Comparison of ENCODE assay signal across 11 cellular contexts in genomic region chr20:35318502-35319157, GRCh38. TPM values are rescaled to one million over a fixed set of nuclear protein-coding genes. Genes with fewer than 3 reads are reported as not detected.
DNase-seq lines count a peak whose midpoint lies in the region; ATAC-seq, FAIRE-seq and TF ChIP-seq lines count a peak whose summit lies in the region.
"Had no signal": no experiment of that assay in that cellular context is flagged by ENCODE, and none has a peak within 500 bp of the region (broad histone marks: within the 10 kb centered on the region; RNA-seq: fewer than 3 reads in every experiment).

No MANE protein-coding gene starts in this region.

- no peaks in the 10 kb centered on the region for H3K9me3 ChIP-seq in breast epithelium
- H3K9me3 ChIP-seq in mesodermal cell (ENCODE audit: control insufficient read depth, low read length) = no peaks in the 10 kb centered on the region

- peak overlapping the region; percentile 65 to 76 for H3K27ac ChIP-seq in breast epithelium
- H3K27ac ChIP-seq in mesodermal cell (ENCODE audit: low read depth, low read length, severe bottlenecking) = peak overlapping the region; percentile 13
- H3K27ac ChIP-seq: WERI-Rb-1 had no signal

- H3K27me3 ChIP-seq in breast epithelium = no peaks in the 10 kb centered on the region

- no peaks in the 10 kb centered on the region for H3K4me1 ChIP-seq in breast epithelium
- peaks cover 47% of the 10 kb centered on the region for H3K4me1 ChIP-seq in mesodermal cell (ENCODE audit: control insufficient read depth, insufficient read depth, low read length, poor library complexity, severe bottlenecking)

- 86 to 95% methylated on average over 5 of the region's 6 CpGs for WGBS in mesodermal cell (ENCODE audit: insufficient coverage in 2 of 2), 2 experiments

- H3K36me3 ChIP-seq in breast epithelium (no peaks in the 10 kb centered on the region), mesodermal cell (ENCODE audit: control insufficient read depth, insufficient read depth, low read length) (peaks cover 4% of the 10 kb centered on the region)

- intact Hi-C loops in breast epithelium (cut with DNase I; ENCODE audit: low total_unique reads) = no loop called here

- no peak overlapping the region for H3K4me3 ChIP-seq in breast epithelium
- no peak overlapping the region for H3K4me3 ChIP-seq in mesodermal cell (ENCODE audit: extremely low read depth, insufficient read depth, low read length, poor library complexity, severe bottlenecking)

- FAIRE-seq in HTR-8/SVneo (lab: Jason Lieb, UNC) = peak; percentile 91
- FAIRE-seq: G401.6 had no signal

- peak; percentile 99 for DNase-seq in A172 (ENCODE audit: low spot score)
- peak; percentile 77 for DNase-seq in HTR-8/SVneo (ENCODE audit: insufficient read length, low spot score)
- DNase-seq in breast epithelium (ENCODE audit: low spot score in 2 of 2) = peak in 1 of 2 donors; percentile 30
- DNase-seq in effector CD8-positive, alpha-beta T cell (lab: John Stamatoyannopoulos, UW) = no peak
- DNase-seq: hypothalamus, WERI-Rb-1 had no signal

- ATAC-seq in GM19035 (IDR thresholded peaks at IDR 0.05; ENCODE audit: unreplicated experiment) = no peak
- ATAC-seq in GM19467 (IDR thresholded peaks at IDR 0.05; ENCODE audit: unreplicated experiment) = no peak
- ATAC-seq in HG03097 (IDR thresholded peaks at IDR 0.05; ENCODE audit: low FRiP score, unreplicated experiment) = no peak

- TF ChIP-seq POLR2A in breast epithelium (IDR thresholded peaks at IDR 0.05) = no peak

- no peak for TF ChIP-seq CTCF in breast epithelium (IDR thresholded peaks at IDR 0.05)

RNA-seq across cellular contexts. Expression of gene FAM83C, which starts 26.4 kb away (rescaled TPM):
- total RNA-seq in A172 (2014; rRNA removed; shearing (Covaris generic)) = 0.24 TPM in 1 of 2 replicates, not detected in the other
- under 1 TPM in 1 of 3 donors, not detected in 2; 0.15 TPM for total RNA-seq in breast epithelium
- polyA plus RNA-seq in mesodermal cell (2013, experiment 1 of 2) = not detected
- polyA plus RNA-seq in mesodermal cell (2013, experiment 2 of 2) = not detected

RNA-seq across cellular contexts. Expression of gene EIF6, which starts 34.1 kb away (rescaled TPM):
- total RNA-seq in A172 (2014; rRNA removed; shearing (Covaris generic)) = 230 and 292 TPM in 2 replicates
- 10 to 100 TPM; 81.9 to 98.6 (median 88.0) TPM for total RNA-seq in breast epithelium
- polyA plus RNA-seq in mesodermal cell (2013, experiment 1 of 2) = 109 TPM
- polyA plus RNA-seq in mesodermal cell (2013, experiment 2 of 2) = 92.7 TPM

RNA-seq across cellular contexts. Expression of gene MMP24OS, which starts 40.7 kb away (rescaled TPM):
- total RNA-seq in A172 (2014; rRNA removed; shearing (Covaris generic)) = 11.4 and 15.1 TPM in 2 replicates
- total RNA-seq in breast epithelium = 10 to 100 TPM; 17.4 to 34.1 (median 32.9) TPM
- polyA plus RNA-seq in mesodermal cell (2013, experiment 1 of 2) = 77.1 TPM
- polyA plus RNA-seq in mesodermal cell (2013, experiment 2 of 2) = 70.8 TPM
